ENCODE assay signal across 18 cellular contexts in genomic region chr11:86517557-86517956, GRCh38.
"Had no signal": no experiment of that assay in that cellular context is flagged by ENCODE, and none has a peak within 500 bp of the region (broad histone marks: within the 10 kb centered on the region; RNA-seq: fewer than 3 reads in every experiment).

No MANE protein-coding gene starts in this region.

- H3K27me3 ChIP-seq: ascending aorta, pancreas, testis, upper lobe of right lung had no signal

- H3K27ac Mint-ChIP-seq: activated naive CD4-positive, alpha-beta T cell treated with anti-CD3 and anti-CD28 coated beads, Interleukin-2, amount 50 U/mL, for 24 hours; activated T-cell treated with anti-CD3 and anti-CD28 coated beads, Interleukin-2, amount 50 U/mL, for 72 hours; effector memory CD8-positive, alpha-beta T cell; stimulated activated effector memory CD8-positive, alpha-beta T cell treated with anti-CD3 and anti-CD28 coated beads, Interleukin-12 subunit alpha, Interleukin-12 subunit beta, amount 100 ng/mL, for 72 hours had no signal

- H3K4me3 ChIP-seq: ascending aorta, lung, pancreas, testis, upper lobe of right lung had no signal

- H3K27ac ChIP-seq: ascending aorta, epithelial cell of prostate, pancreas, testis, upper lobe of right lung, WERI-Rb-1 had no signal

- H3K4me1 Mint-ChIP-seq: activated naive CD4-positive, alpha-beta T cell treated with anti-CD3 and anti-CD28 coated beads, Interleukin-2, amount 50 U/mL, for 24 hours; stimulated activated effector memory CD8-positive, alpha-beta T cell treated with anti-CD3 and anti-CD28 coated beads, Interleukin-12 subunit alpha, Interleukin-12 subunit beta, amount 100 ng/mL, for 72 hours had no signal

- DNase-seq: activated CD4-positive, alpha-beta T cell treated with anti-CD3 and anti-CD28 coated beads for 1 hour; activated effector memory CD4-positive, alpha-beta T cell treated with anti-CD3 and anti-CD28 coated beads, Interleukin-2, amount 50 U/mL, for 16 hours; activated T-cell treated with anti-CD3 and anti-CD28 coated beads, Interleukin-2, amount 50 U/mL, for 72 hours; effector memory CD8-positive, alpha-beta T cell; foreskin melanocyte; head of caudate nucleus; pancreas; stimulated activated CD4-positive, alpha-beta T cell treated with anti-CD3 and anti-CD28 coated beads, Interleukin-4, amount 100 ng/mL, for 24 hours; testis; upper lobe of right lung; WERI-Rb-1 had no signal

- ATAC-seq: activated T-cell treated with anti-CD3 and anti-CD28 coated beads, Interleukin-2, amount 50 U/mL, for 72 hours; effector memory CD8-positive, alpha-beta T cell; left lobe of liver; sciatic nerve; stimulated activated effector memory CD8-positive, alpha-beta T cell treated with anti-CD3 and anti-CD28 coated beads, Interleukin-12 subunit alpha, Interleukin-12 subunit beta, amount 100 ng/mL, for 72 hours; upper lobe of right lung had no signal

- H3K36me3 ChIP-seq: ascending aorta, pancreas, upper lobe of right lung had no signal

- H3K36me3 Mint-ChIP-seq: stimulated activated effector memory CD8-positive, alpha-beta T cell treated with anti-CD3 and anti-CD28 coated beads, Interleukin-12 subunit alpha, Interleukin-12 subunit beta, amount 100 ng/mL, for 72 hours had no signal

- H3K4me3 Mint-ChIP-seq: activated naive CD4-positive, alpha-beta T cell treated with anti-CD3 and anti-CD28 coated beads, Interleukin-2, amount 50 U/mL, for 24 hours; activated T-cell treated with anti-CD3 and anti-CD28 coated beads, Interleukin-2, amount 50 U/mL, for 72 hours; effector memory CD8-positive, alpha-beta T cell; stimulated activated effector memory CD8-positive, alpha-beta T cell treated with anti-CD3 and anti-CD28 coated beads, Interleukin-12 subunit alpha, Interleukin-12 subunit beta, amount 100 ng/mL, for 72 hours had no signal

- H3K9me3 Mint-ChIP-seq: activated naive CD4-positive, alpha-beta T cell treated with anti-CD3 and anti-CD28 coated beads, Interleukin-2, amount 50 U/mL, for 24 hours had no signal

- H3K9me3 ChIP-seq: ascending aorta, pancreas, testis, upper lobe of right lung had no signal

- H3K27me3 Mint-ChIP-seq: activated naive CD4-positive, alpha-beta T cell treated with anti-CD3 and anti-CD28 coated beads, Interleukin-2, amount 50 U/mL, for 24 hours had no signal
